Comparison of ENCODE assay signal across 21 cellular contexts in the genomic region with DNA sequence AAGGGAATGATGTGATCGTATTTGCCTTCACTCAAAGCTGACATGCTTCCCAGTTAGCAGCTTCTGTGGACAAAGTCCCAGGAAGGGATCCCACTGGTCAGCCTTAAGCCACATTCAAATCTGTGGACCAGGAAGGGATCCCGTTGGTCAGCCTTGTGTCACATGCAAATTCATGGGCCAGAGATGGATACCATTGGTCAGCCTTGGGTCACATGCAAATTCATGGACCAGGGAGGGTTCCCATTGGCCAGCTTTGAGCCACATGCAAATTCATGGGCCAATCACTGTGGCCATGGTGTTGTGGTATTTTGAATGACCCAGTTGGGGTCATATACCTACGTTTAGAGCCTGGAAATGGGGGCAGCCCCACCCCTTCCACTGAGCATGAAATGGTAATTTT.
"Had no signal": no experiment of that assay in that cellular context is flagged by ENCODE, and none has a peak within 500 bp of the region (broad histone marks: within the 10 kb centered on the region; RNA-seq: fewer than 3 reads in every experiment).

No MANE protein-coding gene starts in this region.

- FAIRE-seq: HepG2 had no signal

- H3K9ac ChIP-seq: KMS-11 had no signal

- H3K27ac ChIP-seq: KMS-11, RWPE1 had no signal

- DNase-seq: IMR-90, Kasumi-1, MV-4-11, NCI-H1092 treated with DMSO at 0.1 percent for 48 hours, NCI-H1436, NCI-H187, NCI-H2029, NCI-H2081 treated with DMSO at 0.1 percent for 48 hours, NCI-H2171, NCI-H226, NCI-H446, NCI-H510A, NCI-H524 treated with DMSO at 0.1 percent for 48 hours, NCI-H69, NCI-H774, SHP77 had no signal

- ATAC-seq: HepG2, Panc1, SK-N-SH treated with all-trans-retinoic acid at 6 μM for 48 hours had no signal

- H3K4me2 ChIP-seq: KMS-11 had no signal
